Comparison of ENCODE assay signal across 14 cellular contexts in genomic region chr12:53966070-53966384, GRCh38. TPM values are rescaled to one million over a fixed set of nuclear protein-coding genes. Genes with fewer than 3 reads are reported as not detected.
DNase-seq lines count a peak whose midpoint lies in the region; ATAC-seq and TF ChIP-seq lines count a peak whose summit lies in the region.
"Had no signal": no experiment of that assay in that cellular context is flagged by ENCODE, and none has a peak within 500 bp of the region (broad histone marks: within the 10 kb centered on the region; RNA-seq: fewer than 3 reads in every experiment).

No MANE protein-coding gene starts in this region.

- peaks cover 36% of the 10 kb centered on the region for H3K4me1 Mint-ChIP-seq in activated T-cell treated with anti-CD3 and anti-CD28 coated beads, Interleukin-2, amount 50 U/mL, for 72 hours (ENCODE audit: low read depth)
- H3K4me1 Mint-ChIP-seq in T-helper 17 cell: peaks cover 23% of the 10 kb centered on the region
- H3K4me1 Mint-ChIP-seq in mesothelial cell of epicardium: peaks cover 16% of the 10 kb centered on the region

- H3K36me3 ChIP-seq in tibial artery: no peaks in the 10 kb centered on the region
- H3K36me3 ChIP-seq: upper lobe of left lung had no signal

- H3K4me3 ChIP-seq in tibial artery: peak overlapping the region; percentile 62 to 77
- H3K4me3 ChIP-seq: upper lobe of left lung had no signal

- H3K4me3 Mint-ChIP-seq in activated T-cell treated with anti-CD3 and anti-CD28 coated beads, Interleukin-2, amount 50 U/mL, for 72 hours: peak overlapping the region; percentile 63 to 68
- H3K4me3 Mint-ChIP-seq in T-helper 17 cell: peak overlapping the region; percentile 74
- peak overlapping the region; percentile 59 for H3K4me3 Mint-ChIP-seq in mesothelial cell of epicardium

- H3K27me3 Mint-ChIP-seq in activated T-cell treated with anti-CD3 and anti-CD28 coated beads, Interleukin-2, amount 50 U/mL, for 72 hours (ENCODE audit: low read depth): peaks cover 93% of the 10 kb centered on the region
- peaks cover 86% of the 10 kb centered on the region for H3K27me3 Mint-ChIP-seq in T-helper 17 cell
- peaks cover 100% of the 10 kb centered on the region for H3K27me3 Mint-ChIP-seq in mesothelial cell of epicardium (ENCODE audit: low read depth)

- H3K27me3 ChIP-seq in tibial artery: no peaks in the 10 kb centered on the region

- H3K9me3 Mint-ChIP-seq in activated T-cell treated with anti-CD3 and anti-CD28 coated beads, Interleukin-2, amount 50 U/mL, for 72 hours: no peaks in the 10 kb centered on the region
- H3K9me3 Mint-ChIP-seq in mesothelial cell of epicardium: no peaks in the 10 kb centered on the region

- no peak overlapping the region for H3K27ac Mint-ChIP-seq in activated T-cell treated with anti-CD3 and anti-CD28 coated beads, Interleukin-2, amount 50 U/mL, for 72 hours
- H3K27ac Mint-ChIP-seq in T-helper 17 cell (peak overlapping the region; percentile 19), mesothelial cell of epicardium (peak overlapping the region; percentile 59)

- H3K4me1 ChIP-seq in tibial artery: peaks cover 0 to 62% (median 27%) of the 10 kb centered on the region in 4 donors

- DNase-seq in activated T-cell treated with anti-CD3 and anti-CD28 coated beads, Interleukin-2, amount 50 U/mL, for 72 hours: no peak
- no peak for DNase-seq in activated T-cell treated with anti-CD3 and anti-CD28 coated beads, Interleukin-2, amount 50 U/mL, for 48 hours
- DNase-seq in T-helper 17 cell (no peak), mesothelial cell of epicardium (ENCODE audit: low spot score in 2 of 2, unreplicated experiment in 2 of 2) (no peak), tibial artery (no peak), NCI-H510A treated with DMSO at 0.1 percent for 48 hours (lab: John Stamatoyannopoulos, UW) (no peak), NCI-H1048 (lab: John Stamatoyannopoulos, UW) (no peak)
- DNase-seq: activated CD4-positive, alpha-beta T cell treated with anti-CD3 and anti-CD28 coated beads for 1 hour; activated T-cell treated with anti-CD3 and anti-CD28 coated beads, Interleukin-2, amount 50 U/mL, for 1 hour; NCI-H2171; NK-92 treated with Interleukin-12 subunit alpha and Interleukin-12 subunit beta, amount 100 ng/mL, for 24 hours had no signal

- TF ChIP-seq CTCF in mesothelial cell of epicardium (IDR thresholded peaks at IDR 0.05; ENCODE audit: unreplicated experiment): no peak
- no peak for TF ChIP-seq CTCF in tibial artery (IDR thresholded peaks at IDR 0.05)

- no peak for ATAC-seq in activated T-cell treated with anti-CD3 and anti-CD28 coated beads, Interleukin-2, amount 50 U/mL, for 72 hours (replicated peaks in 1 of 2)
- ATAC-seq in T-helper 17 cell (no peak), GM18502 (IDR thresholded peaks at IDR 0.05; ENCODE audit: poor library complexity, unreplicated experiment) (no peak)

- intact Hi-C loops in tibial artery (cut with DNase I; ENCODE audit: low total_unique reads): no loop called here

- peak overlapping the region; percentile 94 to 95 for H3K27ac ChIP-seq in tibial artery
- H3K27ac ChIP-seq: upper lobe of left lung had no signal

- no peaks in the 10 kb centered on the region for H3K36me3 Mint-ChIP-seq in activated T-cell treated with anti-CD3 and anti-CD28 coated beads, Interleukin-2, amount 50 U/mL, for 72 hours (ENCODE audit: insufficient read depth in 2 of 2)
- H3K36me3 Mint-ChIP-seq in T-helper 17 cell (ENCODE audit: low read depth) (peaks cover 15% of the 10 kb centered on the region), mesothelial cell of epicardium (no peaks in the 10 kb centered on the region)

- no peaks in the 10 kb centered on the region for H3K9me3 ChIP-seq in T-helper 17 cell (ENCODE audit: control insufficient read depth, low read length, poor library complexity, severe bottlenecking)
- no peaks in the 10 kb centered on the region for H3K9me3 ChIP-seq in tibial artery
- H3K9me3 ChIP-seq: upper lobe of left lung had no signal

RNA-seq across cellular contexts. Expression of gene HOXC11, which starts 6.9 kb away (rescaled TPM):
- total RNA-seq in activated T-cell treated with anti-CD3 and anti-CD28 coated beads, Interleukin-2, amount 50 U/mL, for 72 hours: not detected
- total RNA-seq in T-helper 17 cell: not detected
- 0.47 to 0.60 TPM (median 0.47 TPM) in 3 replicates for total RNA-seq in mesothelial cell of epicardium
- total RNA-seq: frontal cortex, upper lobe of left lung had no signal

RNA-seq across cellular contexts. Expression of gene HOTAIR, which starts 8.7 kb away (rescaled TPM):
- total RNA-seq in activated T-cell treated with anti-CD3 and anti-CD28 coated beads, Interleukin-2, amount 50 U/mL, for 72 hours: not detected
- total RNA-seq in T-helper 17 cell: not detected
- total RNA-seq in mesothelial cell of epicardium: 1.1 to 1.8 TPM (median 1.8 TPM) in 3 replicates
- total RNA-seq: frontal cortex, upper lobe of left lung had no signal

RNA-seq across cellular contexts. Expression of gene HOXC12, which starts 11.3 kb away (rescaled TPM):
- total RNA-seq in activated T-cell treated with anti-CD3 and anti-CD28 coated beads, Interleukin-2, amount 50 U/mL, for 72 hours: not detected
- not detected for total RNA-seq in T-helper 17 cell
- not detected in 3 replicates for total RNA-seq in mesothelial cell of epicardium
- total RNA-seq: frontal cortex, upper lobe of left lung had no signal

RNA-seq across cellular contexts. Expression of gene HOXC10, which starts 18.9 kb away (rescaled TPM):
- total RNA-seq in activated T-cell treated with anti-CD3 and anti-CD28 coated beads, Interleukin-2, amount 50 U/mL, for 72 hours: not detected
- not detected for total RNA-seq in T-helper 17 cell
- total RNA-seq in mesothelial cell of epicardium: 0.95 to 0.97 TPM (median 0.96 TPM) in 3 replicates
- total RNA-seq: frontal cortex, upper lobe of left lung had no signal

RNA-seq across cellular contexts. Expression of gene HOXC13, which starts 27.4 kb away (rescaled TPM):
- not detected for total RNA-seq in activated T-cell treated with anti-CD3 and anti-CD28 coated beads, Interleukin-2, amount 50 U/mL, for 72 hours
- total RNA-seq in T-helper 17 cell: not detected
- total RNA-seq in mesothelial cell of epicardium: 0.44 to 0.69 TPM (median 0.61 TPM) in 3 replicates
- total RNA-seq: frontal cortex, upper lobe of left lung had no signal
